ENCODE assay signal across 1 cellular context in genomic region chr7:100852048-100852872, GRCh38.
TF ChIP-seq lines count a peak whose summit lies in the region.

TSS of gene SLC12A9 (plus strand) at chr7:100852713. CDS start at chr7:100854198, 1,485 bp downstream.

TF ChIP-seq in SK-N-SH, 30 proteins besides CTCF, POLR2A, EP300 and RAD21 (continued from another document):
- TF ChIP-seq ZBTB33 (IDR thresholded peaks at IDR 0.05; ENCODE audit: borderline replicate concordance, low read depth) (peak; percentile 9; the same call in 1 of the 2 replicates), POLR2AphosphoS5 (IDR thresholded peaks at IDR 0.05; ENCODE audit: low read depth, low read length) (peak; percentile 66), FOSL2 (IDR thresholded peaks at IDR 0.05; ENCODE audit: borderline replicate concordance, low read depth) (no peak), IRF3 (IDR thresholded peaks at IDR 0.05; ENCODE audit: low read depth, low read length) (no peak), SIN3A (IDR thresholded peaks at IDR 0.05; ENCODE audit: borderline replicate concordance, low read depth, low read length) (peak; percentile 96), FOXM1 (IDR thresholded peaks at IDR 0.05; ENCODE audit: low read depth) (no peak), GATA2 (CRISPR knock-in tag; IDR thresholded peaks at IDR 0.05) (no peak), CHD2 (IDR thresholded peaks at IDR 0.05; ENCODE audit: low read length, partially characterized antibody) (peak; percentile 82), USF1 (IDR thresholded peaks at IDR 0.05; ENCODE audit: borderline replicate concordance, low read depth) (peak; percentile 48; the same call in 1 of the 2 replicates), PBX3 (IDR thresholded peaks at IDR 0.05) (0 out of 2 replicates have a peak, but pooled peaks have one; percentile 12), FOXJ3 (CRISPR knock-in tag; IDR thresholded peaks at IDR 0.05) (no peak), REST (IDR thresholded peaks at IDR 0.05; ENCODE audit: low read depth, low read length) (0 out of 2 replicates have a peak, but pooled peaks have one; percentile 12), NRF1 (IDR thresholded peaks at IDR 0.05; ENCODE audit: low read depth, low read length) (peak; percentile 17; the same call in 1 of the 2 replicates), GABPA (IDR thresholded peaks at IDR 0.05; ENCODE audit: low read depth) (no peak; the same call in 1 of the 2 replicates), YY1 (IDR thresholded peaks at IDR 0.05; ENCODE audit: low read depth) (no peak), MXI1 (IDR thresholded peaks at IDR 0.05; ENCODE audit: low read depth, low read length) (peak; percentile 100), MEF2A (IDR thresholded peaks at IDR 0.05; ENCODE audit: borderline replicate concordance, low read depth) (no peak), ELF1 (IDR thresholded peaks at IDR 0.05) (peak; percentile 51; the same call in 1 of the 2 replicates), TCF12 (IDR thresholded peaks at IDR 0.05) (no peak), EZH2phosphoT487 (IDR thresholded peaks at IDR 0.05; ENCODE audit: borderline replicate concordance, low read depth) (no peak)
